In genomic region chr5:136027316-136027715, GRCh38 we compare ENCODE assay signal across 26 cellular contexts. TPM values are rescaled to one million over a fixed set of nuclear protein-coding genes. Genes with fewer than 3 reads are reported as not detected.
DNase-seq lines count a peak whose midpoint lies in the region; ATAC-seq, FAIRE-seq and TF ChIP-seq lines count a peak whose summit lies in the region.
"Had no signal": no experiment of that assay in that cellular context is flagged by ENCODE, and none has a peak within 500 bp of the region (broad histone marks: within the 10 kb centered on the region; RNA-seq: fewer than 3 reads in every experiment).

No MANE protein-coding gene starts in this region.

- peak overlapping the region; percentile 63 for H3K4me3 Mint-ChIP-seq in astrocyte (ENCODE audit: unreplicated experiment)
- peak overlapping the region; percentile 37 for H3K4me3 Mint-ChIP-seq in glutamatergic neuron (ENCODE audit: unreplicated experiment)
- H3K4me3 Mint-ChIP-seq: HFFc6 had no signal

- WGBS in spleen, 5 donors = 88 to 96% (median 94%) methylated on average over 3 of the region's 3 CpGs
- WGBS in mesendoderm (ENCODE audit: extremely low coverage, insufficient coverage, low lambda C conversion rate) = no CpG with 5 or more reads among the region's 3 CpGs

- H2BK120ac ChIP-seq in mesendoderm (ENCODE audit: low read depth, low read length) = no peak overlapping the region

- FAIRE-seq in HTR-8/SVneo (lab: Jason Lieb, UNC) (peak; percentile 4), astrocyte (lab: Jason Lieb, UNC) (no peak)
- FAIRE-seq: A204.1, GM12878 had no signal

- no peak overlapping the region for H3K23ac ChIP-seq in mesendoderm (ENCODE audit: low read length)

- H3K27me3 Mint-ChIP-seq in astrocyte (ENCODE audit: low read depth, unreplicated experiment) (peaks cover 21% of the 10 kb centered on the region), glutamatergic neuron (ENCODE audit: unreplicated experiment) (peaks cover 12% of the 10 kb centered on the region)

- no peak overlapping the region for H3K56ac ChIP-seq in mesendoderm (ENCODE audit: low read length)

- H4K5ac ChIP-seq in mesendoderm (ENCODE audit: low read length) = no peak overlapping the region

- no peak for ATAC-seq in GM18868 (IDR thresholded peaks at IDR 0.05; ENCODE audit: unreplicated experiment)
- ATAC-seq: GM12878 had no signal

- H3K4me1 Mint-ChIP-seq in astrocyte (ENCODE audit: low read depth, unreplicated experiment) (peaks cover 49% of the 10 kb centered on the region), glutamatergic neuron (ENCODE audit: low read depth, unreplicated experiment) (peaks cover 17% of the 10 kb centered on the region)

- H3K9me3 Mint-ChIP-seq in astrocyte (ENCODE audit: unreplicated experiment) (peaks cover 5% of the 10 kb centered on the region), glutamatergic neuron (ENCODE audit: unreplicated experiment) (peaks cover 2% of the 10 kb centered on the region)
- H3K9me3 Mint-ChIP-seq: CD4-positive, alpha-beta memory T cell; HFFc6 had no signal

- DNase-seq in HTR-8/SVneo (ENCODE audit: insufficient read length, low spot score) = no peak
- no peak for DNase-seq in astrocyte (ENCODE audit: low read depth)
- no peak for DNase-seq in glutamatergic neuron
- peak; percentile 28 for DNase-seq in spleen
- no peak for DNase-seq in left ventricle myocardium inferior
- no peak for DNase-seq in ACHN
- DNase-seq in mesendoderm = no peak
- DNase-seq: C1 segment of cervical spinal cord; Caco-2; CD4-positive, alpha-beta memory T cell; DMS79; EL; GDM1; GOT3; HFFc6; KG1; MM.1S; NCI-H2029; NCI-H2227 treated with DMSO at 0.1 percent for 48 hours; NCI-H526 treated with DMSO at 0.1 percent for 48 hours; SHP77 treated with DMSO at 0.1 percent for 48 hours had no signal

- H2AK5ac ChIP-seq in mesendoderm (ENCODE audit: low read length) = no peak overlapping the region

- peaks cover 34% of the 10 kb centered on the region for H4K20me1 ChIP-seq in astrocyte (ENCODE audit: insufficient read depth, low read length)

- H3K4me2 ChIP-seq in astrocyte (ENCODE audit: low read length) (no peak overlapping the region), mesendoderm (ENCODE audit: low read length) (no peak overlapping the region)

- TF ChIP-seq POLR2A in spleen (IDR thresholded peaks at IDR 0.05) = no peak

- no peak overlapping the region for H3K27ac ChIP-seq in astrocyte (ENCODE audit: low read depth, low read length)
- H3K27ac ChIP-seq in spleen = no peak overlapping the region
- H3K27ac ChIP-seq in left ventricle myocardium inferior (replicated peaks) = no peak overlapping the region
- H3K27ac ChIP-seq in mesendoderm (ENCODE audit: low read depth, low read length) = no peak overlapping the region
- H3K27ac ChIP-seq: RWPE1 had no signal

- H3K36me3 Mint-ChIP-seq in astrocyte (ENCODE audit: low read depth, unreplicated experiment) (peaks cover 13% of the 10 kb centered on the region), glutamatergic neuron (ENCODE audit: unreplicated experiment) (no peaks in the 10 kb centered on the region)
- H3K36me3 Mint-ChIP-seq: CD4-positive, alpha-beta memory T cell had no signal

- no peak overlapping the region for H2BK5ac ChIP-seq in mesendoderm (ENCODE audit: low read length)

- H3K79me1 ChIP-seq in mesendoderm (ENCODE audit: low read length) = no peaks in the 10 kb centered on the region

- H3K4ac ChIP-seq in mesendoderm (ENCODE audit: low read depth, low read length) = no peak overlapping the region

- H2BK15ac ChIP-seq in mesendoderm (replicated peaks; ENCODE audit: low read depth) = no peak overlapping the region

- in situ Hi-C loops in ACHN (cut with HindIII; ENCODE audit: low pct_ligation_motif_present, low pct_unique_long_range_greater_than_20kb, low sequenced_read_pairs) = no loop called here

- no peak overlapping the region for H2AFZ ChIP-seq in astrocyte (ENCODE audit: low read depth, low read length)

- H3K18ac ChIP-seq in mesendoderm (ENCODE audit: low read length) = no peak overlapping the region

- H3K4me3 ChIP-seq in astrocyte (ENCODE audit: insufficient read depth, low read depth, low read length) (no peak overlapping the region), spleen (no peak overlapping the region), left ventricle myocardium inferior (no peak overlapping the region), mesendoderm (ENCODE audit: low read length) (no peak overlapping the region)
- H3K4me3 ChIP-seq: GM12878, HAP-1 had no signal

- peaks cover 52% of the 10 kb centered on the region for H3K79me2 ChIP-seq in astrocyte (ENCODE audit: insufficient read depth, low read length)
- no peaks in the 10 kb centered on the region for H3K79me2 ChIP-seq in mesendoderm (ENCODE audit: control insufficient read depth, insufficient read depth, low read length)

- H3K9ac ChIP-seq in astrocyte (ENCODE audit: low read length) (no peak overlapping the region), mesendoderm (ENCODE audit: low read length) (no peak overlapping the region)

- intact Hi-C loops in spleen (cut with DNase I; ENCODE audit: low total_unique reads) = no loop called here
- intact Hi-C loops in left ventricle myocardium inferior (cut with micrococcal nuclease) = no loop called here

- H4K8ac ChIP-seq in mesendoderm (ENCODE audit: low read depth, low read length) = no peak overlapping the region

- H3K4me1 ChIP-seq in astrocyte (ENCODE audit: insufficient read depth, low read length) (peaks cover 44% of the 10 kb centered on the region), spleen (peaks cover 0 to 44% (median 21%) of the 10 kb centered on the region in 6 donors), left ventricle myocardium inferior (peaks cover 90% of the 10 kb centered on the region), mesendoderm (ENCODE audit: control insufficient read depth, low read depth, low read length) (no peaks in the 10 kb centered on the region)
- H3K4me1 ChIP-seq: HAP-1 had no signal

- H3K36me3 ChIP-seq in astrocyte (ENCODE audit: insufficient read depth, low read length) = peaks cover 13% of the 10 kb centered on the region
- no peaks in the 10 kb centered on the region for H3K36me3 ChIP-seq in spleen
- H3K36me3 ChIP-seq in left ventricle myocardium inferior = no peaks in the 10 kb centered on the region
- no peaks in the 10 kb centered on the region for H3K36me3 ChIP-seq in mesendoderm (ENCODE audit: control insufficient read depth, insufficient read depth, low read length)
- H3K36me3 ChIP-seq: HAP-1 had no signal

- H3K9me3 ChIP-seq in astrocyte (ENCODE audit: insufficient read depth, low read depth, low read length) (no peaks in the 10 kb centered on the region), spleen (no peaks in the 10 kb centered on the region), left ventricle myocardium inferior (replicated peaks) (no peaks in the 10 kb centered on the region)
- H3K9me3 ChIP-seq: Caco-2, HAP-1 had no signal

- TF ChIP-seq CTCF in astrocyte (IDR thresholded peaks at IDR 0.05; ENCODE audit: insufficient read depth, low read depth, low read length) (no peak), glutamatergic neuron (IDR thresholded peaks at IDR 0.05; ENCODE audit: partially characterized antibody, unreplicated experiment) (no peak), spleen (IDR thresholded peaks at IDR 0.05 in 8 of 11, conservative IDR thresholded peaks at IDR 0.05 in 3 of 11) (no peak), left ventricle myocardium inferior (IDR thresholded peaks at IDR 0.05; ENCODE audit: borderline replicate concordance) (no peak)

- H3K27me3 ChIP-seq in astrocyte (ENCODE audit: insufficient read depth, low read length) = no peaks in the 10 kb centered on the region
- peaks cover 0 to 38% (median 10%) of the 10 kb centered on the region in 7 donors for H3K27me3 ChIP-seq in spleen (replicated peaks in 1 of 7)
- no peaks in the 10 kb centered on the region for H3K27me3 ChIP-seq in left ventricle myocardium inferior (ENCODE audit: low read depth)
- H3K27me3 ChIP-seq in mesendoderm (ENCODE audit: insufficient read depth, low read length, poor library complexity) = peaks cover 4% of the 10 kb centered on the region

- H3K27ac Mint-ChIP-seq in astrocyte (ENCODE audit: unreplicated experiment) (no peak overlapping the region), glutamatergic neuron (ENCODE audit: unreplicated experiment) (no peak overlapping the region)
- H3K27ac Mint-ChIP-seq: HFFc6 had no signal

RNA-seq across cellular contexts. Expression of gene TGFBI, which starts 1.5 kb away (rescaled TPM):
- 1,145 and 1,862 TPM in 2 replicates for total RNA-seq in astrocyte
- 2.3 TPM for total RNA-seq in glutamatergic neuron (ENCODE audit: unreplicated experiment)
- 100 to 1,000 TPM; 126 to 214 (median 157) TPM for total RNA-seq in spleen
- 10 to 100 TPM; 31.0 to 59.5 (median 56.9) TPM for polyA plus RNA-seq in spleen
- 43.4 TPM for total RNA-seq in left ventricle myocardium inferior
- 3.8 TPM for polyA plus RNA-seq in mesendoderm (2013, experiment 1 of 2)
- polyA plus RNA-seq in mesendoderm (2013, experiment 2 of 2) = 4.0 TPM

Comparison
In these comparisons a context has a peak if more than half of its experiments do, and no peak if none do; other contexts are left out.
1. RNA of gene TGFBI, which starts 1.5 kb away (total RNA-seq): 1,145 to 1,862 TPM in astrocyte, 126 to 214 TPM in spleen and 43.4 TPM in left ventricle myocardium inferior (single experiment); 2.3 TPM in glutamatergic neuron (single experiment); every median in the first group is over 10 times any median in the second.